14 cellular contexts compared by ENCODE assay signal in genomic region chr3:143538577-143538981, GRCh38.
DNase-seq lines count a peak whose midpoint lies in the region; ATAC-seq and TF ChIP-seq lines count a peak whose summit lies in the region.
"Had no signal": no experiment of that assay in that cellular context is flagged by ENCODE, and none has a peak within 500 bp of the region (broad histone marks: within the 10 kb centered on the region; RNA-seq: fewer than 3 reads in every experiment).

No MANE protein-coding gene starts in this region.

- H3K4me1 Mint-ChIP-seq in stimulated activated naive B cell treated with anti-CD40 and anti-IgM and Interleukin-4, amounts not matched to agents 10 μg/mL and 1 μg/mL and 100 μg/mL, for 72 hours: peaks cover 21 to 39% of the 10 kb centered on the region in 2 donors

- H3K36me3 ChIP-seq in BJ (ENCODE audit: control insufficient read depth, insufficient read depth, low read length) (no peaks in the 10 kb centered on the region), KMS-11 (ENCODE audit: insufficient read depth) (no peaks in the 10 kb centered on the region), osteoblast (ENCODE audit: insufficient read depth, low read length) (no peaks in the 10 kb centered on the region)

- no peaks in the 10 kb centered on the region for H3K79me2 ChIP-seq in KMS-11 (ENCODE audit: insufficient read depth, low read depth)
- H3K79me2 ChIP-seq in osteoblast (ENCODE audit: insufficient read depth, low read length): no peaks in the 10 kb centered on the region

- peak; percentile 49 for DNase-seq in BJ (ENCODE audit: low read depth)
- no peak for DNase-seq in epithelial cell of prostate (ENCODE audit: low read depth, low spot score)
- DNase-seq in osteoblast (ENCODE audit: insufficient read length, low spot score, missing footprints): peak; percentile 74
- no peak for DNase-seq in NCI-H2029 treated with DMSO at 0.1 percent for 48 hours (lab: John Stamatoyannopoulos, UW)
- no peak for DNase-seq in stimulated activated naive B cell treated with anti-CD40 and anti-IgM and Interleukin-4, amounts not matched to agents 10 μg/mL and 1 μg/mL and 100 μg/mL, for 72 hours
- DNase-seq in amniotic stem cell (lab: John Stamatoyannopoulos, UW): no peak
- DNase-seq: effector memory CD4-positive, alpha-beta T cell; SK-N-SH; stimulated activated CD4-positive, alpha-beta T cell treated with anti-CD3 and anti-CD28 coated beads, Interleukin-4, amount 100 ng/mL, for 1 hour had no signal

- H3K4me2 ChIP-seq in KMS-11: peak overlapping the region; percentile 19; the same call in 1 of the 2 replicates
- peak overlapping the region; percentile 35 for H3K4me2 ChIP-seq in osteoblast (ENCODE audit: insufficient read depth, low read length)
- H3K4me2 ChIP-seq: SK-N-SH had no signal

- peaks cover 0 to 2% of the 10 kb centered on the region in 2 donors for H3K9me3 Mint-ChIP-seq in stimulated activated naive B cell treated with anti-CD40 and anti-IgM and Interleukin-4, amounts not matched to agents 10 μg/mL and 1 μg/mL and 100 μg/mL, for 72 hours
- H3K9me3 Mint-ChIP-seq: stimulated activated naive CD8-positive, alpha-beta T cell treated with anti-CD3 and anti-CD28 coated beads, Interleukin-15, Interleukin-2, amounts not matched to agents 100 ng/mL and 50 ng/mL, for 24 hours had no signal

- H3K4me1 ChIP-seq in KMS-11 (ENCODE audit: low read depth, poor library complexity, severe bottlenecking) (peaks cover 57% of the 10 kb centered on the region), osteoblast (ENCODE audit: insufficient read depth, low read length) (peaks cover 29% of the 10 kb centered on the region)

- no peaks in the 10 kb centered on the region for H3K9me3 ChIP-seq in osteoblast (ENCODE audit: low read depth, low read length)
- H3K9me3 ChIP-seq: SK-N-SH had no signal

- H3K27ac ChIP-seq in KMS-11 (no peak overlapping the region), epithelial cell of prostate (peak overlapping the region; percentile 18), osteoblast (ENCODE audit: low read depth, low read length) (peak overlapping the region; percentile 13)
- H3K27ac ChIP-seq: VCaP had no signal

- no peak for ATAC-seq in HG02840 (IDR thresholded peaks at IDR 0.05; ENCODE audit: low FRiP score, unreplicated experiment)
- no peak for ATAC-seq in stimulated activated naive B cell treated with anti-CD40 and anti-IgM and Interleukin-4, amounts not matched to agents 10 μg/mL and 1 μg/mL and 100 μg/mL, for 72 hours (replicated peaks)

- H3K27me3 Mint-ChIP-seq in stimulated activated naive B cell treated with anti-CD40 and anti-IgM and Interleukin-4, amounts not matched to agents 10 μg/mL and 1 μg/mL and 100 μg/mL, for 72 hours: no peaks in the 10 kb centered on the region
- H3K27me3 Mint-ChIP-seq: activated naive CD8-positive, alpha-beta T cell; stimulated activated naive CD8-positive, alpha-beta T cell treated with anti-CD3 and anti-CD28 coated beads, Interleukin-15, Interleukin-2, amounts not matched to agents 100 ng/mL and 50 ng/mL, for 24 hours had no signal

- no peak for TF ChIP-seq CTCF in BJ (IDR thresholded peaks at IDR 0.05; ENCODE audit: insufficient read depth, low read depth, low read length)
- no peak for TF ChIP-seq CTCF in KMS-11 (conservative IDR thresholded peaks at IDR 0.05; ENCODE audit: low read depth, low read length)
- no peak for TF ChIP-seq CTCF in osteoblast (IDR thresholded peaks at IDR 0.05; ENCODE audit: extremely low read depth, low read depth, low read length)

- peaks cover 0 to 2% of the 10 kb centered on the region in 2 donors for H3K36me3 Mint-ChIP-seq in stimulated activated naive B cell treated with anti-CD40 and anti-IgM and Interleukin-4, amounts not matched to agents 10 μg/mL and 1 μg/mL and 100 μg/mL, for 72 hours

- CTCF ChIA-PET in BJ (lab: Yijun Ruan, JAX): no interaction called here

- no peak overlapping the region for H3K4me3 Mint-ChIP-seq in stimulated activated naive B cell treated with anti-CD40 and anti-IgM and Interleukin-4, amounts not matched to agents 10 μg/mL and 1 μg/mL and 100 μg/mL, for 72 hours
- H3K4me3 Mint-ChIP-seq: activated naive CD8-positive, alpha-beta T cell; stimulated activated naive CD8-positive, alpha-beta T cell treated with anti-CD3 and anti-CD28 coated beads, Interleukin-15, Interleukin-2, amounts not matched to agents 100 ng/mL and 50 ng/mL, for 24 hours had no signal

- no peak overlapping the region for H2AFZ ChIP-seq in KMS-11 (ENCODE audit: low read depth)
- H2AFZ ChIP-seq in osteoblast (ENCODE audit: low read length): no peak overlapping the region

- H4K20me1 ChIP-seq in KMS-11 (ENCODE audit: insufficient read depth): no peaks in the 10 kb centered on the region
- no peaks in the 10 kb centered on the region for H4K20me1 ChIP-seq in osteoblast (ENCODE audit: insufficient read depth, low read length)

- no peak overlapping the region for H3K9ac ChIP-seq in KMS-11
- H3K9ac ChIP-seq: SK-N-SH had no signal

- no peak overlapping the region for H3K27ac Mint-ChIP-seq in stimulated activated naive B cell treated with anti-CD40 and anti-IgM and Interleukin-4, amounts not matched to agents 10 μg/mL and 1 μg/mL and 100 μg/mL, for 72 hours
- H3K27ac Mint-ChIP-seq: activated naive CD8-positive, alpha-beta T cell; stimulated activated naive CD8-positive, alpha-beta T cell treated with anti-CD3 and anti-CD28 coated beads, Interleukin-15, Interleukin-2, amounts not matched to agents 100 ng/mL and 50 ng/mL, for 24 hours had no signal

- POLR2A ChIA-PET in BJ (lab: Charles Lee): no interaction called here

- no peaks in the 10 kb centered on the region for H3K27me3 ChIP-seq in BJ (ENCODE audit: control insufficient read depth, insufficient read depth, low read length)
- H3K27me3 ChIP-seq in KMS-11 (ENCODE audit: insufficient read depth, low read depth): no peaks in the 10 kb centered on the region
- no peaks in the 10 kb centered on the region for H3K27me3 ChIP-seq in osteoblast (ENCODE audit: insufficient read depth, low read length)

- H3K4me3 ChIP-seq in BJ (ENCODE audit: low read depth, low read length): no peak overlapping the region
- H3K4me3 ChIP-seq in KMS-11 (IDR thresholded peaks at IDR 0.05; ENCODE audit: insufficient read depth, low read depth, low read length): no peak overlapping the region
- H3K4me3 ChIP-seq in osteoblast (ENCODE audit: insufficient read depth, low read length): no peak overlapping the region

Comparison
In these comparisons a context has a peak if more than half of its experiments do, and no peak if none do; other contexts are left out.
1. DNase-seq: peak in BJ (single experiment) and osteoblast (single experiment); none in epithelial cell of prostate (single experiment), NCI-H2029 treated with DMSO at 0.1 percent for 48 hours (single experiment), stimulated activated naive B cell treated with anti-CD40 and anti-IgM and Interleukin-4, amounts not matched to agents 10 μg/mL and 1 μg/mL and 100 μg/mL, for 72 hours (single experiment) and amniotic stem cell (single experiment).